25 cellular contexts compared by ENCODE assay signal in the genomic region with DNA sequence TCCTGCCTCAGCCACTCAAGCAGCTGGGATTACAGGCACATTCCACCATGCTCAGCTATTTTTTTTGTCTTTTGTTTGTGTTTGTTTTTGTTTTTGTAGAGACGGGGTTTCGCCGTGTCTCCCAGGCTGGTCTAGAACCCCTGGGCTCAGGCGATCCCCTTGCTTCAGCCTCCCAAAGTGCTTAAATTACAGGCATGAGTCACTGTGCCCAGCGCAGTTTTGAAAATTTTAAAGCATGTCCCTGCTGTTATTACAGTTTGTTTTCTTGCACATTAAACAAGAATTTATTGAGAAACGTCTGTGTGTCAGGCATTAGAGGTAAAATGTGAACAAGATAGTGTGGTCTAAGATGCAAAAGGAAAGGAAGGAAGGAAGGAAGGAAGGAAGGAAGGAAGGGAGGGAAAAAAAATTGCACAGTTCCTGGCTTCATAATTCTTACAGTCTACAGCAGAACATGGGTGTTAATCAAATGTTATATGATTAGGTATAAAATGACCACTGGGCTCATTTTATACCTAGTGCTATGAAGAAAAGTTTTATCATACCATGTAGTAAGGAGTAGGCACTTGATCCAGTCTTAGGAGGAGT.
DNase-seq lines count a peak whose midpoint lies in the region; ATAC-seq and TF ChIP-seq lines count a peak whose summit lies in the region.
"Had no signal": no experiment of that assay in that cellular context is flagged by ENCODE, and none has a peak within 500 bp of the region (broad histone marks: within the 10 kb centered on the region; RNA-seq: fewer than 3 reads in every experiment).

No MANE protein-coding gene starts in this region.

- no peak for TF ChIP-seq CTCF in AG10803 (conservative IDR thresholded peaks at IDR 0.05; ENCODE audit: low read length)
- no peak for TF ChIP-seq CTCF in choroid plexus epithelial cell (conservative IDR thresholded peaks at IDR 0.05; ENCODE audit: low read depth, low read length)
- no peak for TF ChIP-seq CTCF in GM13977 (IDR thresholded peaks at IDR 0.05; ENCODE audit: extremely low read depth, insufficient read depth, missing control alignments)

- in situ Hi-C loops in GM13977 (cut with MboI; ENCODE audit: low pct_unique_long_range_greater_than_20kb, low sequenced_read_pairs, unreplicated experiment): no loop called here

- H3K4me3 ChIP-seq in AG10803 (ENCODE audit: low read length) (no peak overlapping the region), choroid plexus epithelial cell (ENCODE audit: low read depth, low read length) (no peak overlapping the region)
- H3K4me3 ChIP-seq: ascending aorta, pancreas, SJCRH30, suprapubic skin had no signal

- ATAC-seq in GM19023 (IDR thresholded peaks at IDR 0.05; ENCODE audit: unreplicated experiment): no peak
- ATAC-seq: activated T-cell treated with anti-CD3 and anti-CD28 coated beads, Interleukin-2, amount 50 U/mL, for 4 hours; Panc1; pancreas; right cardiac atrium had no signal

- DNase-seq in AG10803 (ENCODE audit: low read depth) (peak; percentile 67), M059J (ENCODE audit: low read depth) (peak; percentile 64), choroid plexus epithelial cell (ENCODE audit: low read depth) (peak; percentile 87), myocyte (ENCODE audit: low read depth) (peak; percentile 45), H4 (ENCODE audit: low spot score) (no peak), OCI-M2 (lab: John Stamatoyannopoulos, UW; ENCODE audit: unreplicated experiment) (no peak), GM13977 (ENCODE audit: low spot score) (no peak)
- DNase-seq: activated CD8-positive, alpha-beta memory T cell treated with anti-CD3 and anti-CD28 coated beads for 24 hours; activated naive CD4-positive, alpha-beta T cell treated with anti-CD3 and anti-CD28 coated beads for 36 hours; activated T-cell treated with anti-CD3 and anti-CD28 coated beads, Interleukin-2, amount 50 U/mL, for 4 hours; CD4-positive, CD25-positive, alpha-beta regulatory T cell; GOT3; hypothalamus; islet precursor cell; naive B cell; NCI-H1048; NCI-H2029; NCI-H226; pancreas; right cardiac atrium; SJCRH30 had no signal

Comparison
In these comparisons a context has a peak if more than half of its experiments do, and no peak if none do; other contexts are left out.
1. DNase-seq: peak in AG10803 (single experiment), M059J (single experiment), choroid plexus epithelial cell (single experiment) and myocyte (single experiment); none in H4 (single experiment), OCI-M2 (single experiment) and GM13977 (single experiment).